1 cellular context compared by ENCODE assay signal in the genomic region with DNA sequence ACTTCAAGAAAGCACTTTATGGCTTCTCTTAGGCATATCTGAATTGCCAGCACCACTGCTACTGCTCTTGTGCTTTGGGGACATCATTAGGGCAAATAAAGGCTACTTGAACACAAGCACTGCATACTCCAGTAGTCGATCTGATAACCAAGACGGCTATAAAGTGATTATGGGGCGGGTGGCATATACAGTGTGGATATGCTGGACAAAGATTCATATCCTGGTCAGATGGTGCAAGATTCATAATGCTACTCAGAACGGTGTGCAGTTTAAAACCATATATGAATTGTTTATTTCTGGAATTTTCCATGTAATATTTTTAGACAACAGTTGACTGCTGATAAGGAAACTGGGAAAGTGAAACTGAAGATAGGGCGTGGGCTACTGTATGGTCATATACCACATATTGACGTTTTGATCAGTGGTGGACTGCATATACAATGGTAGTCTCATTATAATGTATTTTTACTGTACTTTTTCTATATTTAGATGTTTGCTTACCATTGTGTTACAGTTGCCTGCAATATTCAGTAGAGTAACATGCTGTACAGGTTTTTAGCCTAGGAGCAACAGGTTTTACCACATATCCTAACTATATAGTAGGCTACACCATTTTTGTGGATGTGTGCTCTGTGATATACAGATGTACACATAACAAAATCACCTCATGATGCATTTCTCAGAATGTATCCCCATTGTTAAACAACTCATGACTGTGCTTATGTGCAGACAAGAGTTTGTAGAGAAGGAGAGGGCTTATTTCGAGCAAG.
TF ChIP-seq lines count a peak whose summit lies in the region.

No MANE protein-coding gene starts in this region.

TF ChIP-seq in SK-N-SH, 30 proteins besides CTCF, POLR2A, EP300 and RAD21 (continued from another document):
- TF ChIP-seq, protein P1, sequence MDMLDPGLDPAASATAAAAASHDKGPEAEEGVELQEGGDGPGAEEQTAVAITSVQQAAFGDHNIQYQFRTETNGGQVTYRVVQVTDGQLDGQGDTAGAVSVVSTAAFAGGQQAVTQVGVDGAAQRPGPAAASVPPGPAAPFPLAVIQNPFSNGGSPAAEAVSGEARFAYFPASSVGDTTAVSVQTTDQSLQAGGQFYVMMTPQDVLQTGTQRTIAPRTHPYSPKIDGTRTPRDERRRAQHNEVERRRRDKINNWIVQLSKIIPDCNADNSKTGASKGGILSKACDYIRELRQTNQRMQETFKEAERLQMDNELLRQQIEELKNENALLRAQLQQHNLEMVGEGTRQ (IDR thresholded peaks at IDR 0.05; ENCODE audit: borderline replicate concordance, low read depth, low read length) = no peak
